ENCODE assay signal across 25 cellular contexts in the genomic region with DNA sequence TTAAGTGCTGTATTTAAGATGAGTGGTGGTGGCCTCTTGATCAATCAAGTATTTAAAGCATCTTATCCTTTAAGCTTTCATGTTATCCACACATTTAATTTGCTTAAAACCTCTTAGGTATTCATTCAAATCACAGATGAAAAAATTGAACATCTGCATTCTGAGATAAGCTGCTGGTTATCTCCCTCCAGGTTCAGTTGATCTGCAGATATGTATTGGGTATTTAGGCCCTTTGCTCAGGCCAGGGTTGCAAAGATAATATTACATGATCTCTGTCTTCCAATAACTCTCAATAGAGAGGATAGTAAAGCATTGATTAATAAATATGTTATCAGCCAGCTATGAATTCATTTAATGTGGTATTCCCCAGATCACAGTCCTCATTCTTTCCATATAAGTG.
"Had no signal": no experiment of that assay in that cellular context is flagged by ENCODE, and none has a peak within 500 bp of the region (broad histone marks: within the 10 kb centered on the region; RNA-seq: fewer than 3 reads in every experiment).

No MANE protein-coding gene starts in this region.

- H3K9me3 ChIP-seq: stomach, suprapubic skin, testis, thoracic aorta, thyroid gland, tibial artery, tibial nerve, transverse colon, upper lobe of left lung, upper lobe of right lung, uterus, vagina had no signal

- H3K27me3 ChIP-seq: stomach, suprapubic skin, testis, thyroid gland, tibial artery, tibial nerve, transverse colon, upper lobe of left lung, upper lobe of right lung, uterus, vagina had no signal

- H3K4me1 ChIP-seq: stomach, suprapubic skin, testis, thyroid gland, tibial artery, tibial nerve, transverse colon, upper lobe of left lung, upper lobe of right lung, uterus, vagina had no signal

- H3K27ac ChIP-seq: stomach, suprapubic skin, testis, thoracic aorta, thyroid gland, tibial artery, tibial nerve, transverse colon, upper lobe of left lung, upper lobe of right lung, uterus, vagina had no signal

- ATAC-seq: stimulated activated effector memory CD8-positive, alpha-beta T cell treated with anti-CD3 and anti-CD28 coated beads, Interleukin-12 subunit alpha, Interleukin-12 subunit beta, amount 100 ng/mL, for 72 hours; stimulated activated memory B cell treated with anti-CD40 and anti-IgM and Interleukin-4, amounts not matched to agents 10 μg/mL and 1 μg/mL and 100 μg/mL, for 72 hours; stimulated activated naive B cell treated with anti-CD40 and anti-IgM and Interleukin-4, amounts not matched to agents 10 μg/mL and 1 μg/mL and 100 μg/mL, for 72 hours; stimulated activated naive CD8-positive, alpha-beta T cell treated with anti-CD3 and anti-CD28 coated beads, Interleukin-15, amount 100 ng/mL, for 72 hours; stimulated activated naive CD8-positive, alpha-beta T cell treated with anti-CD3 and anti-CD28 coated beads, Interleukin-15, Interleukin-2, amounts not matched to agents 100 U/mL and 50 U/mL, for 24 hours; upper lobe of right lung had no signal

- DNase-seq: stimulated activated CD4-positive, alpha-beta T cell treated with anti-CD3 and anti-CD28 coated beads, Interleukin-2, amount 100 ng/mL, for 48 hours; stimulated activated CD4-positive, alpha-beta T cell treated with anti-CD3 and anti-CD28 coated beads, Interleukin-4, amount 100 ng/mL, for 1 hour; stimulated activated CD4-positive, alpha-beta T cell treated with anti-CD3 and anti-CD28 coated beads, Interleukin-4, amount 100 ng/mL, for 24 hours; stimulated activated CD4-positive, alpha-beta T cell treated with anti-CD3 and anti-CD28 coated beads, Interleukin-4, amount 100 ng/mL, for 4 hours; stimulated activated CD8-positive, alpha-beta memory T cell treated with anti-CD3 and anti-CD28 coated beads, Interleukin-4, amount 100 ng/mL, for 48 hours; stimulated activated naive B cell treated with anti-CD40 and anti-IgM and Interleukin-4, amounts not matched to agents 10 μg/mL and 1 μg/mL and 100 μg/mL, for 72 hours; stimulated activated naive CD4-positive, alpha-beta T cell; stimulated activated naive CD4-positive, alpha-beta T cell treated with Interleukin-2 at 50 U/mL for 16 hours; stimulated activated naive CD8-positive, alpha-beta T cell treated with anti-CD3 and anti-CD28 coated beads, Interleukin-15, amount 100 ng/mL, for 72 hours; stimulated activated naive CD8-positive, alpha-beta T cell treated with anti-CD3 and anti-CD28 coated beads, Interleukin-15, Interleukin-2, amounts not matched to agents 100 U/mL and 50 U/mL, for 24 hours; stomach; substantia nigra; testis; thyroid gland; tibial artery; transverse colon; upper lobe of left lung; upper lobe of right lung; uterus had no signal

- H3K4me3 ChIP-seq: stomach, suprapubic skin, testis, thoracic aorta, thyroid gland, tibial artery, tibial nerve, transverse colon, upper lobe of left lung, upper lobe of right lung, uterus, vagina had no signal

- H3K36me3 ChIP-seq: stomach, suprapubic skin, thoracic aorta, thyroid gland, tibial artery, tibial nerve, transverse colon, upper lobe of left lung, upper lobe of right lung, uterus, vagina had no signal
